Comparison of ENCODE assay signal across 13 cellular contexts in genomic region chr2:219059725-219060682, GRCh38. TPM values are rescaled to one million over a fixed set of nuclear protein-coding genes. Genes with fewer than 3 reads are reported as not detected.
DNase-seq lines count a peak whose midpoint lies in the region; ATAC-seq and TF ChIP-seq lines count a peak whose summit lies in the region.
"Had no signal": no experiment of that assay in that cellular context is flagged by ENCODE, and none has a peak within 500 bp of the region (broad histone marks: within the 10 kb centered on the region; RNA-seq: fewer than 3 reads in every experiment).

No MANE protein-coding gene starts in this region.

- 3% methylated on average over 49 of the region's 81 CpGs; no CpG with 5 or more reads in 1 of the 2 donors for WGBS in transverse colon (ENCODE audit: low coverage in 1 of 2), 2 donors

- H3K27ac Mint-ChIP-seq in activated naive CD4-positive, alpha-beta T cell treated with anti-CD3 and anti-CD28 coated beads, Interleukin-2, amount 50 U/mL, for 24 hours: no peak overlapping the region
- H3K27ac Mint-ChIP-seq in memory B cell: no peak overlapping the region

- in situ Hi-C loops in transverse colon (cut with MboI; ENCODE audit: low pct_ligation_motif_present in 1 of 4, low pct_unique_long_range_greater_than_20kb in 1 of 4, low sequenced_read_pairs in 3 of 4): loop anchor here in 2 of 4 donors (10.0 kb wide), 2 partner anchors 65 to 235 kb away; no protein-coding TSS in a partner anchor
- in situ Hi-C loops in brain microvascular endothelial cell (cut with HindIII; ENCODE audit: low pct_ligation_motif_present, low sequenced_read_pairs): no loop called here

- peaks cover 80% of the 10 kb centered on the region for H3K27me3 ChIP-seq in transverse colon
- H3K27me3 ChIP-seq in brain microvascular endothelial cell (replicated peaks): peaks cover 77% of the 10 kb centered on the region

- H3K36me3 ChIP-seq in transverse colon (peaks cover 0 to 5% (median 0%) of the 10 kb centered on the region in 4 donors), brain microvascular endothelial cell (replicated peaks) (no peaks in the 10 kb centered on the region)

- H3K9me3 Mint-ChIP-seq in activated naive CD4-positive, alpha-beta T cell treated with anti-CD3 and anti-CD28 coated beads, Interleukin-2, amount 50 U/mL, for 24 hours: no peaks in the 10 kb centered on the region
- H3K9me3 Mint-ChIP-seq in memory B cell: no peaks in the 10 kb centered on the region

- intact Hi-C loops in transverse colon (cut with DNase I; ENCODE audit: low total_unique reads): loop anchor here (5.0 kb wide), 2 partner anchors 97 to 242 kb away; no protein-coding TSS in a partner anchor

- peak overlapping the region; percentile 72 for H3K4me3 Mint-ChIP-seq in activated naive CD4-positive, alpha-beta T cell treated with anti-CD3 and anti-CD28 coated beads, Interleukin-2, amount 50 U/mL, for 24 hours
- peak overlapping the region; percentile 47 for H3K4me3 Mint-ChIP-seq in memory B cell

- H3K27me3 Mint-ChIP-seq in activated naive CD4-positive, alpha-beta T cell treated with anti-CD3 and anti-CD28 coated beads, Interleukin-2, amount 50 U/mL, for 24 hours: peaks cover 38% of the 10 kb centered on the region
- peaks cover 26% of the 10 kb centered on the region for H3K27me3 Mint-ChIP-seq in memory B cell

- no peak for TF ChIP-seq POLR2A in transverse colon (IDR thresholded peaks at IDR 0.05)

- ATAC-seq in memory B cell (ENCODE audit: low read depth): no peak

- TF ChIP-seq CTCF in transverse colon (IDR thresholded peaks at IDR 0.05): no peak
- TF ChIP-seq CTCF in brain microvascular endothelial cell (IDR thresholded peaks at IDR 0.05; ENCODE audit: low read depth, low read length, missing control alignments): no peak

- H3K4me1 ChIP-seq in transverse colon: peaks cover 13 to 42% (median 37%) of the 10 kb centered on the region in 4 donors

- H3K4me1 Mint-ChIP-seq in activated naive CD4-positive, alpha-beta T cell treated with anti-CD3 and anti-CD28 coated beads, Interleukin-2, amount 50 U/mL, for 24 hours: peaks cover 20% of the 10 kb centered on the region
- peaks cover 13% of the 10 kb centered on the region for H3K4me1 Mint-ChIP-seq in memory B cell

- peak overlapping the region; percentile 35 to 68 (median 55) for H3K4me3 ChIP-seq in transverse colon
- no peak overlapping the region for H3K4me3 ChIP-seq in brain microvascular endothelial cell (ENCODE audit: low read depth, low read length)

- H3K36me3 Mint-ChIP-seq in activated naive CD4-positive, alpha-beta T cell treated with anti-CD3 and anti-CD28 coated beads, Interleukin-2, amount 50 U/mL, for 24 hours: peaks cover 1% of the 10 kb centered on the region
- no peaks in the 10 kb centered on the region for H3K36me3 Mint-ChIP-seq in memory B cell

- H3K9me3 ChIP-seq in transverse colon: no peaks in the 10 kb centered on the region

- peak overlapping the region; percentile 62 to 90 (median 86) for H3K27ac ChIP-seq in transverse colon
- H3K27ac ChIP-seq in brain microvascular endothelial cell: no peak overlapping the region

- DNase-seq in activated naive CD4-positive, alpha-beta T cell treated with Interleukin-2 at 50 U/mL for 16 hours: no peak
- DNase-seq in activated T-cell treated with anti-CD3 and anti-CD28 coated beads, Interleukin-2, amount 50 U/mL, for 48 hours: peak; percentile 32 to 45
- no peak for DNase-seq in memory B cell (ENCODE audit: low spot score in 2 of 2)
- peak; percentile 37 for DNase-seq in transverse colon
- DNase-seq in NCI-H1048 (lab: John Stamatoyannopoulos, UW): no peak
- no peak for DNase-seq in RPMI8226
- no peak for DNase-seq in brain microvascular endothelial cell
- DNase-seq: activated CD4-positive, CD25-positive, alpha-beta regulatory T cell; DND-41; HCEC 1CT; NCI-H1092; occipital lobe had no signal

- no peak for TF ChIP-seq EP300 in transverse colon (IDR thresholded peaks at IDR 0.05; ENCODE audit: low read depth)

RNA-seq across cellular contexts. Expression of gene IHH, which starts 0.7 kb away (rescaled TPM):
- total RNA-seq in transverse colon: 10 to 100 TPM; 21.1 to 67.4 (median 65.5) TPM

RNA-seq across cellular contexts. Expression of gene CFAP65, which starts 18.7 kb away (rescaled TPM):
- 1 to 10 TPM in 2 of 4 donors, under 1 TPM in 1, not detected in 1; 0.64 to 3.0 (median 1.5) TPM for total RNA-seq in transverse colon

Comparison
In these comparisons a context has a peak if more than half of its experiments do, and no peak if none do; other contexts are left out.
1. DNase-seq: peak in activated T-cell treated with anti-CD3 and anti-CD28 coated beads, Interleukin-2, amount 50 U/mL, for 48 hours (2 of 2) and transverse colon (single experiment); none in activated naive CD4-positive, alpha-beta T cell treated with Interleukin-2 at 50 U/mL for 16 hours (single experiment), memory B cell (0 of 2), NCI-H1048 (single experiment), RPMI8226 (single experiment) and brain microvascular endothelial cell (single experiment).